Comparison of ENCODE assay signal across 12 cellular contexts in genomic region chr7:37656913-37657530, GRCh38. TPM values are rescaled to one million over a fixed set of nuclear protein-coding genes. Genes with fewer than 3 reads are reported as not detected.
DNase-seq lines count a peak whose midpoint lies in the region; ATAC-seq and TF ChIP-seq lines count a peak whose summit lies in the region.
"Had no signal": no experiment of that assay in that cellular context is flagged by ENCODE, and none has a peak within 500 bp of the region (broad histone marks: within the 10 kb centered on the region; RNA-seq: fewer than 3 reads in every experiment).

No MANE protein-coding gene starts in this region.

- intact Hi-C loops in activated B cell treated with CpG ODN at 0.5 μM for 24 hours (cut with micrococcal nuclease) (no loop called here), left colon (cut with DNase I, micrococcal nuclease) (no loop called here)

- POLR2A ChIA-PET in activated B cell treated with CpG ODN at 0.5 μM for 24 hours (lab: Charles Lee), result no interaction called here

- H3K36me3 Mint-ChIP-seq in activated B cell treated with CpG ODN at 0.5 μM for 24 hours (ENCODE audit: low read depth), result no peaks in the 10 kb centered on the region
- H3K36me3 Mint-ChIP-seq: CD8-positive, alpha-beta memory T cell had no signal

- H3K9me3 Mint-ChIP-seq in activated B cell treated with CpG ODN at 0.5 μM for 24 hours, result peaks cover 3% of the 10 kb centered on the region

- ATAC-seq in GM18505 (IDR thresholded peaks at IDR 0.05; ENCODE audit: unreplicated experiment) (peak; percentile 94), GM21381 (IDR thresholded peaks at IDR 0.05; ENCODE audit: unreplicated experiment) (peak; percentile 93), HG03097 (IDR thresholded peaks at IDR 0.05; ENCODE audit: low FRiP score, unreplicated experiment) (peak; percentile 91), activated B cell treated with CpG ODN at 0.5 μM for 24 hours (ENCODE audit: low read depth) (peak; percentile 62), left colon (no peak)

- TF ChIP-seq CTCF in activated B cell treated with CpG ODN at 0.5 μM for 24 hours (IDR thresholded peaks at IDR 0.05), result no peak

- H3K27me3 Mint-ChIP-seq in activated B cell treated with CpG ODN at 0.5 μM for 24 hours, result peaks cover 53% of the 10 kb centered on the region

- H3K4me1 Mint-ChIP-seq in activated B cell treated with CpG ODN at 0.5 μM for 24 hours, result peaks cover 13% of the 10 kb centered on the region

- DNase-seq in activated B cell treated with CpG ODN at 0.5 μM for 24 hours (no peak), NCI-H446 treated with DMSO at 0.1 percent for 48 hours (lab: John Stamatoyannopoulos, UW) (no peak), NCI-H2029 (lab: John Stamatoyannopoulos, UW) (no peak), left colon (no peak), RKO (ENCODE audit: low spot score) (no peak)
- DNase-seq: CD8-positive, alpha-beta memory T cell; cerebellar nuclear complex; foreskin melanocyte; stimulated activated CD4-positive, alpha-beta T cell treated with anti-CD3 and anti-CD28 coated beads, Interleukin-15, amount 100 ng/mL, for 24 hours had no signal

- no peak overlapping the region for H3K27ac Mint-ChIP-seq in activated B cell treated with CpG ODN at 0.5 μM for 24 hours

- TF ChIP-seq POLR2A in GM18505 (IDR thresholded peaks at IDR 0.05; ENCODE audit: borderline replicate concordance, extremely low read depth, insufficient read depth, insufficient read length), result no peak

- peak overlapping the region; percentile 19 for H3K4me3 Mint-ChIP-seq in activated B cell treated with CpG ODN at 0.5 μM for 24 hours

- CTCF ChIA-PET in activated B cell treated with CpG ODN at 0.5 μM for 24 hours (lab: Charles Lee), result no interaction called here

RNA-seq across cellular contexts. Expression of gene GPR141, which starts 26.5 kb away (rescaled TPM):
- total RNA-seq in activated B cell treated with CpG ODN at 0.5 μM for 24 hours (not detected in 2 replicates), left colon (under 1 TPM; 0.40 to 0.50 TPM)
- total RNA-seq: CD8-positive, alpha-beta memory T cell had no signal
